ENCODE assay signal across 1 cellular context in the genomic region with DNA sequence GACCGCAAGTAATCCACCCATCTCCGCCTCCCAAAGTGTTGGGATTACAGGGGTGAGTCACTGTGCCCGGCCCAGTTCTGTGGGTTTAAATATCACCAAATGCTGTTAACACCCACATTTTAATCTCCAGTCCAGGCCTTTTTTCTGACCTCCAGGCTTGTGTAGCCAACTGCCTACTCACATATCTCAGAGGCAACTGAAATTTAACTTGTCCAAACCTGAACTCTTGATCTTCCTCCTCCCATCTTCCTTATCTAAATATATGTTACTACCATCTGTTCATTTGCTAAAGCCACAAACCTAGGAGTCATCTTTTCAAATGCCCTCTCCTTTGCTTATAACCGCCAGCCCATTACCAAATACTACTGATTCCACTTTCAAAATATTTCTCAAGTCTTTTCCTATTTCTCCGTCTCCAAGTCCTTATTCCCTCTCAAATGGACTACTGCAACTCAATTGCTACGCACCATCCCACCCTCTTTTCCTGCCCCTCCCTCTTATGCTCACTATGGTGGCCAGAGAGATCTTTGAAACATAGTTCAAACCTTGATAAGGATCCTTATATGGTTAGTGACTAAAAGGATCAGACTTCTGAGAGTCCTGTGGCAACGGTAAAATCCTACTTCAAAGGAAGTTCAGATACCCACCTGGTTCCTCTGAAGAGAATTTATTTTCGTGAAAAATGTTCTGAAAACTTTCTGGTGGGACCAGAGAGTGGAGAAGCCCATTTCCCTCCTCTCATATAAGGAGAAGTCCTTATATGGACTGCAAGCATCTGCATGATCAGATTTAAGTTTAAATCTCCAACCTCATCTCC.
A peak's percentile ranks its signal among the peaks of the same experiment; 100 is the strongest.
TF ChIP-seq lines count a peak whose summit lies in the region.

No MANE protein-coding gene starts in this region.

TF ChIP-seq in K562, 482 proteins besides CTCF, POLR2A, EP300 and RAD21 (continued from another document):
- TF ChIP-seq, protein P1, sequence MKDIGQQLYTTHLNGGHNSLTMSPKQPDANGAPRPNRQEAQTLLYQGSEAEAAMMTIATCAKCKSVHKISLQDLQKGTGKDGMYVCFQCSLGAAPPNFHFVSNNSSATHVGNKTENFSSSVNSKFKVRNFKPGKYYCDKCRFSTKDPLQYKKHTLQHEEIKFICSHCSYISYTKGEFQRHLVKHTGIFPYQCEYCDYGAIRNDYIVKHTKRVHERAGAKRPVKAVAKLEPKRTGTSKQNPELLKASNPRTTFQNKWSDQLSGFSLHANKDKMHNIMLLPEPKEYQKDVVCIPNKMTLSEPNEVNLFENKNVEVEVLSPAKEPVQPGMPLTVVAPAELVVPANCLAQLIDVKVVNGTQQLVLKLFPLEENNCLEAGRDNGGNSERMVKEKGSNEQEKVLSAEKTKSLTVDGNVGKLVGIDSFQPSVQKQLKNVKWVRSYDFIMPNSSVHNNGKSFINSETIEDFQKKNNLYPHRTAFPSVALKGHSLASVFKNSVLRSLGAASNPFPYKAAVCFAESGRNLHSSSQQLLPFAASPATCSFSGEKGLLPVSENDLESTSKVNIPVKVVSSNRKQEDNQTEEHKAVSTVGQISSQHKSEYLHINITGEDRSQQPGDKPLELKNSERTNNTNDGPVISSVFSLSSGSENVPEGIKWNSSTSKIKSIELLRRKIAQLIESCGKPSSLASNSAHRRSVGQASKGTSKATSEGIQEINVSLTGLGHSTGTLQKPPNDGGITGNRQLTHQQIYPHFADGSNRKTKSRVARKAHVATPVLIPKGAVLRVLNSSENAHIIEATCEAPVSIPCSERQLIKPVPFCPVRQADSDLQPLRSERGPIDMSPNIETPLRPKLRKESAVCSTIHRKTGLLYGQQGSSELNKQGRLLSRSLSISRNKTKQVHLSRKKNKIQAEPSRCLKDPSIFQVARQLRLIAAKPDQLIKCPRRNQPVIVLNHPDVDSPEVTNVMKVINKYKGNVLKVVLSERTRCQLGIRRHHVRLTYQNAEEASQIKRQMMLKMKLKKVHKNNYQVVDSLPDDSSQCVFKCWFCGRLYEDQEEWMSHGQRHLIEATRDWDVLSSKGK (CRISPR knock-in tag; IDR thresholded peaks at IDR 0.05): no peak
- TF ChIP-seq TAL1 (IDR thresholded peaks at IDR 0.05): peak; percentile 95
- no peak for TF ChIP-seq NFE2L1 (tag; IDR thresholded peaks at IDR 0.05; ENCODE audit: borderline replicate concordance, low read depth)
- no peak for TF ChIP-seq ZNF77 (CRISPR knock-in tag; IDR thresholded peaks at IDR 0.05)
TF ChIP-seq in K562: peak in this region for 177.
